Comparison of ENCODE assay signal across 1 cellular context in genomic region chr19:18785179-18786124, GRCh38.
TF ChIP-seq lines count a peak whose summit lies in the region.

No MANE protein-coding gene starts in this region.

TF ChIP-seq in HepG2, 621 proteins besides CTCF, POLR2A, EP300 and RAD21 (continued from another document):
- TF ChIP-seq ARID4A (CRISPR knock-in tag; IDR thresholded peaks at IDR 0.05; ENCODE audit: borderline replicate concordance): no peak
- TF ChIP-seq FIP1L1 (IDR thresholded peaks at IDR 0.05; ENCODE audit: borderline replicate concordance, insufficient read depth, low read depth, low read length): no peak
- TF ChIP-seq USF2 (IDR thresholded peaks at IDR 0.05; ENCODE audit: low read depth, low read length): no peak
- TF ChIP-seq USF2 (CRISPR knock-in tag; IDR thresholded peaks at IDR 0.05; ENCODE audit: borderline replicate concordance): no peak
- peak; percentile 65; the same call in 1 of the 2 replicates for TF ChIP-seq ZNF777 (CRISPR knock-in tag; IDR thresholded peaks at IDR 0.05)
- TF ChIP-seq KLF6 (CRISPR knock-in tag; IDR thresholded peaks at IDR 0.05): no peak
- TF ChIP-seq THAP7 (CRISPR knock-in tag; IDR thresholded peaks at IDR 0.05): no peak
- no peak for TF ChIP-seq ETS1 (CRISPR knock-in tag; IDR thresholded peaks at IDR 0.05)
- TF ChIP-seq ZFP62 (CRISPR knock-in tag; IDR thresholded peaks at IDR 0.05): no peak
- TF ChIP-seq FOXC1 (CRISPR knock-in tag; IDR thresholded peaks at IDR 0.05; ENCODE audit: borderline replicate concordance): no peak
- no peak for TF ChIP-seq ONECUT2 (CRISPR knock-in tag; IDR thresholded peaks at IDR 0.05)
- TF ChIP-seq CCDC6 (CRISPR knock-in tag; IDR thresholded peaks at IDR 0.05): no peak
- no peak for TF ChIP-seq ZNF282 (IDR thresholded peaks at IDR 0.05; ENCODE audit: partially characterized antibody)
- TF ChIP-seq BRF2 (CRISPR knock-in tag; IDR thresholded peaks at IDR 0.05): no peak
- no peak for TF ChIP-seq DPF2 (CRISPR knock-in tag; IDR thresholded peaks at IDR 0.05; ENCODE audit: borderline replicate concordance, low read depth)
- peak; percentile 60; the same call in 1 of the 2 replicates for TF ChIP-seq ZNF746 (CRISPR knock-in tag; IDR thresholded peaks at IDR 0.05)
- no peak for TF ChIP-seq ZNF121 (CRISPR knock-in tag; IDR thresholded peaks at IDR 0.05)
- TF ChIP-seq E2F2 (CRISPR knock-in tag; IDR thresholded peaks at IDR 0.05; ENCODE audit: borderline replicate concordance): no peak
- 0 out of 2 replicates have a peak, but pooled peaks have one; percentile 38 for TF ChIP-seq ZBTB4 (CRISPR knock-in tag; IDR thresholded peaks at IDR 0.05; ENCODE audit: borderline replicate concordance)
- TF ChIP-seq ZFX (CRISPR knock-in tag; IDR thresholded peaks at IDR 0.05; ENCODE audit: low read depth): peak; percentile 59
- TF ChIP-seq TOPORS (CRISPR knock-in tag; IDR thresholded peaks at IDR 0.05): no peak
- TF ChIP-seq NBN (conservative IDR thresholded peaks at IDR 0.05): no peak
- TF ChIP-seq ZNF766 (CRISPR knock-in tag; IDR thresholded peaks at IDR 0.05; ENCODE audit: borderline replicate concordance): no peak
- peak; percentile 16; the same call in 1 of the 2 replicates for TF ChIP-seq GATAD2A (CRISPR knock-in tag; IDR thresholded peaks at IDR 0.05)
- TF ChIP-seq MLLT10 (CRISPR knock-in tag; IDR thresholded peaks at IDR 0.05): no peak
- TF ChIP-seq MXI1 (IDR thresholded peaks at IDR 0.05; ENCODE audit: borderline replicate concordance, low read depth, low read length): no peak
- no peak for TF ChIP-seq ZBTB14 (CRISPR knock-in tag; IDR thresholded peaks at IDR 0.05)
- no peak for TF ChIP-seq ZNF10 (CRISPR knock-in tag; IDR thresholded peaks at IDR 0.05; ENCODE audit: borderline replicate concordance, low read depth)
- no peak for TF ChIP-seq SMAD3 (CRISPR knock-in tag; IDR thresholded peaks at IDR 0.05)
- no peak for TF ChIP-seq ZNF235 (CRISPR knock-in tag; IDR thresholded peaks at IDR 0.05; ENCODE audit: borderline replicate concordance)
- TF ChIP-seq FLYWCH1 (CRISPR knock-in tag; IDR thresholded peaks at IDR 0.05): no peak
- no peak for TF ChIP-seq STAT6 (CRISPR knock-in tag; IDR thresholded peaks at IDR 0.05; ENCODE audit: borderline replicate concordance)
- TF ChIP-seq SP4 (CRISPR knock-in tag; IDR thresholded peaks at IDR 0.05): peak; percentile 80; the same call in 1 of the 2 replicates
- TF ChIP-seq ZNF773 (CRISPR knock-in tag; IDR thresholded peaks at IDR 0.05; ENCODE audit: borderline replicate concordance): no peak
- no peak for TF ChIP-seq HHEX (CRISPR knock-in tag; IDR thresholded peaks at IDR 0.05)
- peak; percentile 42; the same call in 1 of the 2 replicates for TF ChIP-seq MAZ (IDR thresholded peaks at IDR 0.05; ENCODE audit: borderline replicate concordance, low read depth, low read length)
- no peak for TF ChIP-seq MAZ (CRISPR knock-in tag; IDR thresholded peaks at IDR 0.05; ENCODE audit: low read depth)
- no peak for TF ChIP-seq ATF2 (CRISPR knock-in tag; IDR thresholded peaks at IDR 0.05)
